20 cellular contexts compared by ENCODE assay signal in genomic region chr16:86572041-86572521, GRCh38. TPM values are rescaled to one million over a fixed set of nuclear protein-coding genes. Genes with fewer than 3 reads are reported as not detected.
A peak's percentile ranks its signal among the peaks of the same experiment; 100 is the strongest.
DNase-seq lines count a peak whose midpoint lies in the region; ATAC-seq, FAIRE-seq and TF ChIP-seq lines count a peak whose summit lies in the region.
"Had no signal": no experiment of that assay in that cellular context is flagged by ENCODE, and none has a peak within 500 bp of the region (broad histone marks: within the 10 kb centered on the region; RNA-seq: fewer than 3 reads in every experiment).

No MANE protein-coding gene starts in this region.

- H3K18ac ChIP-seq in H1 (ENCODE audit: extremely low read depth, low read length) (0 out of 2 replicates have a peak overlapping the region, but pooled peaks have one; percentile 48), neuronal stem cell (ENCODE audit: low read length) (no peak overlapping the region)

- 26% methylated on average over 12 of the region's 12 CpGs; no CpG with 5 or more reads in 1 of the 2 experiments for WGBS in H1 (ENCODE audit: extremely low coverage in 1 of 2, insufficient coverage in 1 of 2, insufficient read length in 1 of 2, insufficient replicate concordance in 2 of 2, low coverage in 1 of 2, low lambda C conversion rate in 2 of 2, missing lambda C conversion rate in 1 of 2), 2 experiments
- no CpG with 5 or more reads among the region's 12 CpGs for WGBS in neuronal stem cell (ENCODE audit: extremely low coverage in 2 of 2, insufficient read length in 2 of 2, insufficient replicate concordance in 1 of 2), 2 donors

- H3F3A ChIP-seq in OCI-LY1 (ENCODE audit: insufficient read depth, low read length) = 0 out of 2 replicates have a peak, but pooled peaks cover 3% of the 10 kb centered on the region

- H4K20me1 ChIP-seq in BLaER1 treated with 17β-estradiol and CSF1 and Interleukin-3, amounts not matched to agents 10 nM and 100 nM = peaks cover 0 to 32% (median 10%) of the 10 kb centered on the region in 11 experiments; a peak in 10 of 22 replicates
- H4K20me1 ChIP-seq in OCI-LY1 (ENCODE audit: insufficient read depth, low read length) = no peaks in the 10 kb centered on the region
- H4K20me1 ChIP-seq in H1 (replicated peaks in 1 of 2; ENCODE audit: control insufficient read depth in 1 of 2, insufficient read depth in 2 of 2, low read length in 2 of 2) = peaks cover 18 to 21% of the 10 kb centered on the region in 2 experiments

- H3K27me3 Mint-ChIP-seq in mesothelial cell of epicardium (ENCODE audit: low read depth) = peaks cover 78% of the 10 kb centered on the region

- H2AK5ac ChIP-seq in H1 (ENCODE audit: low read depth, low read length) = peak overlapping the region; percentile 75; the same call in 1 of the 2 replicates
- H2AK5ac ChIP-seq in neuronal stem cell (ENCODE audit: low read depth, low read length) = peak overlapping the region; percentile 2

- TF ChIP-seq EP300 in H1 (IDR thresholded peaks at IDR 0.05; ENCODE audit: borderline replicate concordance in 1 of 2, low read depth in 2 of 2, low read length in 2 of 2) = no peak

- no peak overlapping the region for H3K27ac Mint-ChIP-seq in mesothelial cell of epicardium
- H3K27ac Mint-ChIP-seq: activated naive CD8-positive, alpha-beta T cell; activated T-helper 1 cell treated with anti-CD3 and anti-CD28 coated beads, Interleukin-12 subunit alpha, Interleukin-12 subunit beta, Interleukin-2, Interleukin-4 antibody, amounts not matched to agents 30 ng/mL and 10 ng/mL and 1 ng/mL, durations not matched to agents 14 hours and 24 hours and 36 hours; stimulated activated naive B cell treated with anti-CD40 and anti-IgM and Interleukin-4, amounts not matched to agents 10 μg/mL and 1 μg/mL and 100 μg/mL, for 72 hours had no signal

- H2BK5ac ChIP-seq in H1 (ENCODE audit: low read depth, low read length) (no peak overlapping the region), neuronal stem cell (ENCODE audit: low read length) (no peak overlapping the region)

- no peak for DNase-seq in H1 (ENCODE audit: low read depth in 1 of 2, low spot score in 2 of 2)
- DNase-seq in neuronal stem cell (ENCODE audit: low spot score) = no peak
- no peak for DNase-seq in mesothelial cell of epicardium (ENCODE audit: low spot score in 2 of 2, unreplicated experiment in 2 of 2)
- no peak for DNase-seq in HCEC 1CT
- DNase-seq: Caco-2; caudate nucleus; effector CD8-positive, alpha-beta T cell; MV-4-11; NCI-H187; NCI-H345; stimulated activated naive B cell treated with anti-CD40 and anti-IgM and Interleukin-4, amounts not matched to agents 10 μg/mL and 1 μg/mL and 100 μg/mL, for 72 hours; transverse colon had no signal

- H3K79me2 ChIP-seq in OCI-LY1 (ENCODE audit: insufficient read depth, low read length) (peaks cover 8% of the 10 kb centered on the region; the same call in 1 of the 2 replicates), H1 (ENCODE audit: control insufficient read depth in 1 of 2, insufficient read depth in 2 of 2, low read length in 2 of 2) (no peaks in the 10 kb centered on the region)

- peak overlapping the region; percentile 89; the same call in 1 of the 2 replicates for H2BK20ac ChIP-seq in H1 (ENCODE audit: low read length)

- H3K4me1 ChIP-seq in BLaER1 treated with 17β-estradiol and CSF1 and Interleukin-3, amounts not matched to agents 10 nM and 100 nM = peaks cover 12 to 35% (median 30%) of the 10 kb centered on the region in 10 experiments
- H3K4me1 ChIP-seq in OCI-LY1 (ENCODE audit: insufficient read depth, low read length, severe bottlenecking) (peaks cover 66% of the 10 kb centered on the region), H1 (replicated peaks in 1 of 4; ENCODE audit: control insufficient read depth in 3 of 4, insufficient read depth in 4 of 4, low read length in 3 of 4) (peaks cover 12 to 50% (median 25%) of the 10 kb centered on the region in 4 experiments), neuronal stem cell (ENCODE audit: control insufficient read depth in 2 of 2, insufficient read depth in 1 of 2, low read depth in 1 of 2, low read length in 2 of 2) (peaks cover 0 to 14% of the 10 kb centered on the region in 2 donors)

- TF ChIP-seq POLR2A in H1 (IDR thresholded peaks at IDR 0.05; ENCODE audit: control extremely low read depth in 1 of 2, low read depth in 2 of 2, low read length in 2 of 2) = no peak

- H3K4ac ChIP-seq in H1 (replicated peaks; ENCODE audit: insufficient read length, low read depth, low read length) (no peak overlapping the region), neuronal stem cell (ENCODE audit: low read length) (no peak overlapping the region)

- H2AFZ ChIP-seq in OCI-LY1 (ENCODE audit: low read length) (no peak overlapping the region), H1 (ENCODE audit: low read length) (no peak overlapping the region), neuronal stem cell (ENCODE audit: low read length) (no peak overlapping the region)

- H3K36me3 ChIP-seq in BLaER1 treated with 17β-estradiol and CSF1 and Interleukin-3, amounts not matched to agents 10 nM and 100 nM = no peaks in the 10 kb centered on the region
- H3K36me3 ChIP-seq in OCI-LY1 (ENCODE audit: insufficient read depth, low read length) (peaks cover 27% of the 10 kb centered on the region; the same call in 1 of the 2 replicates), H1 (ENCODE audit: control insufficient read depth in 2 of 4, insufficient read depth in 4 of 4, low read length in 3 of 4) (peaks cover 0 to 8% (median 0%) of the 10 kb centered on the region in 4 experiments; a peak in 1 of 8 replicates), neuronal stem cell (replicated peaks in 1 of 2; ENCODE audit: control insufficient read depth in 2 of 2, insufficient read depth in 2 of 2, low read length in 2 of 2) (no peaks in the 10 kb centered on the region)
- H3K36me3 ChIP-seq: neutrophil, transverse colon had no signal

- POLR2A ChIA-PET in H1 (lab: Charles Lee; ENCODE audit: partially characterized antibody) = no interaction called here

- H3K14ac ChIP-seq in H1 (ENCODE audit: insufficient read length) (no peak overlapping the region), neuronal stem cell (ENCODE audit: low read length) (peak overlapping the region; percentile 32)

- H4K8ac ChIP-seq in H1 (ENCODE audit: extremely low read depth, insufficient read depth, low read length) (no peak overlapping the region), neuronal stem cell (ENCODE audit: low read depth, low read length) (no peak overlapping the region)

- no peak overlapping the region for H3K23ac ChIP-seq in H1 (ENCODE audit: insufficient read length)
- H3K23ac ChIP-seq in neuronal stem cell (ENCODE audit: low read depth, low read length, poor library complexity) = no peak overlapping the region

- no peak overlapping the region for H3K9ac ChIP-seq in BLaER1 treated with 17β-estradiol and CSF1 and Interleukin-3, amounts not matched to agents 10 nM and 100 nM
- H3K9ac ChIP-seq in OCI-LY1 (ENCODE audit: low read length) (peak overlapping the region; percentile 77), H1 (replicated peaks in 1 of 4; ENCODE audit: extremely low read depth in 1 of 4, low read depth in 3 of 4, low read length in 3 of 4) (no peak overlapping the region), neuronal stem cell (ENCODE audit: low read depth, low read length, poor library complexity) (no peak overlapping the region)

- no peaks in the 10 kb centered on the region for H3K79me1 ChIP-seq in H1 (ENCODE audit: low read depth, low read length)
- H3K79me1 ChIP-seq in neuronal stem cell (ENCODE audit: low read depth, low read length) = no peaks in the 10 kb centered on the region

- H3K4me2 ChIP-seq in BLaER1 treated with 17β-estradiol and CSF1 and Interleukin-3, amounts not matched to agents 10 nM and 100 nM = peak overlapping the region in 8 of 11 experiments; percentile 60 to 83 (median 74); a peak in 15 of 22 replicates
- peak overlapping the region; percentile 70 for H3K4me2 ChIP-seq in OCI-LY1 (ENCODE audit: low read length)
- peak overlapping the region in 1 of 2 experiments; percentile 44; a peak in 1 of 4 replicates for H3K4me2 ChIP-seq in H1 (ENCODE audit: insufficient read depth in 1 of 2, low read depth in 2 of 2, low read length in 2 of 2)
- H3K4me2 ChIP-seq in neuronal stem cell (ENCODE audit: insufficient read depth, low read length, poor library complexity, severe bottlenecking) = no peak overlapping the region

- ATAC-seq in GM21737 (IDR thresholded peaks at IDR 0.05; ENCODE audit: unreplicated experiment) (no peak), GM18873 (IDR thresholded peaks at IDR 0.05; ENCODE audit: low FRiP score, unreplicated experiment) (no peak)
- ATAC-seq: K562; stimulated activated naive B cell treated with anti-CD40 and anti-IgM and Interleukin-4, amounts not matched to agents 10 μg/mL and 1 μg/mL and 100 μg/mL, for 72 hours had no signal

- H2BK15ac ChIP-seq in H1 (ENCODE audit: low read length) = peak overlapping the region; percentile 31; the same call in 1 of the 2 replicates
- H2BK15ac ChIP-seq in neuronal stem cell (ENCODE audit: low read length) = peak overlapping the region; percentile 41

- no peak for TF ChIP-seq CTCF in OCI-LY1 (IDR thresholded peaks at IDR 0.05; ENCODE audit: low read length)
- no peak for TF ChIP-seq CTCF in H1 (IDR thresholded peaks at IDR 0.05; ENCODE audit: control extremely low read depth in 1 of 3, insufficient read depth in 1 of 3, low read depth in 1 of 3, low read length in 3 of 3)
- no peak for TF ChIP-seq CTCF in mesothelial cell of epicardium (IDR thresholded peaks at IDR 0.05; ENCODE audit: unreplicated experiment)

- H4K91ac ChIP-seq in H1 (replicated peaks; ENCODE audit: insufficient read length, low read length) (no peak overlapping the region), neuronal stem cell (ENCODE audit: low read depth, low read length, poor library complexity) (no peak overlapping the region)

- H3K4me3 Mint-ChIP-seq in mesothelial cell of epicardium = no peak overlapping the region
- H3K4me3 Mint-ChIP-seq: activated naive CD8-positive, alpha-beta T cell; activated T-helper 1 cell treated with anti-CD3 and anti-CD28 coated beads, Interleukin-12 subunit alpha, Interleukin-12 subunit beta, Interleukin-2, Interleukin-4 antibody, amounts not matched to agents 30 ng/mL and 10 ng/mL and 1 ng/mL, durations not matched to agents 14 hours and 24 hours and 36 hours; stimulated activated naive B cell treated with anti-CD40 and anti-IgM and Interleukin-4, amounts not matched to agents 10 μg/mL and 1 μg/mL and 100 μg/mL, for 72 hours had no signal

- H3K56ac ChIP-seq in H1 (replicated peaks; ENCODE audit: insufficient read length, low read depth, low read length) = no peak overlapping the region

- H4K5ac ChIP-seq in H1 (ENCODE audit: insufficient read length, low read depth, low read length) = no peak overlapping the region

- no peak overlapping the region for H3K4me3 ChIP-seq in BLaER1 treated with 17β-estradiol and CSF1 and Interleukin-3, amounts not matched to agents 10 nM and 100 nM
- peak overlapping the region; percentile 65 for H3K4me3 ChIP-seq in OCI-LY1 (ENCODE audit: low read depth, low read length, poor library complexity, severe bottlenecking)
- H3K4me3 ChIP-seq in H1 (ENCODE audit: extremely low read depth in 1 of 4, insufficient read depth in 2 of 4, low read depth in 3 of 4, low read length in 4 of 4) = peak overlapping the region in 1 of 4 experiments; percentile 31; a peak in 1 of 8 replicates
- no peak overlapping the region for H3K4me3 ChIP-seq in neuronal stem cell (ENCODE audit: low read length in 2 of 2)
- H3K4me3 ChIP-seq: K562, transverse colon had no signal

- H3K9me3 Mint-ChIP-seq in mesothelial cell of epicardium = no peaks in the 10 kb centered on the region
- H3K9me3 Mint-ChIP-seq: activated T-helper 1 cell treated with anti-CD3 and anti-CD28 coated beads, Interleukin-12 subunit alpha, Interleukin-12 subunit beta, Interleukin-2, Interleukin-4 antibody, amounts not matched to agents 30 ng/mL and 10 ng/mL and 1 ng/mL, durations not matched to agents 14 hours and 24 hours and 36 hours; stimulated activated naive B cell treated with anti-CD40 and anti-IgM and Interleukin-4, amounts not matched to agents 10 μg/mL and 1 μg/mL and 100 μg/mL, for 72 hours had no signal

- peak overlapping the region; percentile 95 for H2BK12ac ChIP-seq in H1 (ENCODE audit: low read depth, low read length)
- no peak overlapping the region for H2BK12ac ChIP-seq in neuronal stem cell (ENCODE audit: low read length)

- CTCF ChIA-PET in H1 (lab: Charles Lee; ENCODE audit: partially characterized antibody) = interaction anchor here (0.6 to 1.4 kb wide), 2 partner anchors 93 to 189 kb away, joined by 3 read pairs; no protein-coding TSS in a partner anchor

- no peak for FAIRE-seq in H1 (lab: Jason Lieb, UNC)
- FAIRE-seq: K562 had no signal

- H3K36me3 Mint-ChIP-seq in mesothelial cell of epicardium = peaks cover 6% of the 10 kb centered on the region
- H3K36me3 Mint-ChIP-seq: activated naive CD8-positive, alpha-beta T cell; stimulated activated naive B cell treated with anti-CD40 and anti-IgM and Interleukin-4, amounts not matched to agents 10 μg/mL and 1 μg/mL and 100 μg/mL, for 72 hours had no signal

- H3K4me1 Mint-ChIP-seq in mesothelial cell of epicardium = peaks cover 46% of the 10 kb centered on the region

- H2BK120ac ChIP-seq in H1 (replicated peaks; ENCODE audit: low read depth, low read length) = no peak overlapping the region
- H2BK120ac ChIP-seq in neuronal stem cell (ENCODE audit: low read depth, low read length) = no peak overlapping the region

- TF ChIP-seq RAD21 in H1 (IDR thresholded peaks at IDR 0.05 in 1 of 2, conservative IDR thresholded peaks at IDR 0.05 in 1 of 2; ENCODE audit: low read depth in 2 of 2, low read length in 2 of 2) = no peak

- no peaks in the 10 kb centered on the region for H3K9me2 ChIP-seq in OCI-LY1 (ENCODE audit: low read depth, low read length)

- H3K27me3 ChIP-seq in BLaER1 treated with 17β-estradiol and CSF1 and Interleukin-3, amounts not matched to agents 10 nM and 100 nM = peaks cover 70 to 100% (median 87%) of the 10 kb centered on the region in 11 experiments
- H3K27me3 ChIP-seq in OCI-LY1 (ENCODE audit: insufficient read depth, low read length) = no peaks in the 10 kb centered on the region
- peaks cover 90 to 100% (median 96%) of the 10 kb centered on the region in 4 experiments for H3K27me3 ChIP-seq in H1 (replicated peaks in 1 of 4; ENCODE audit: control insufficient read depth in 3 of 4, extremely low read depth in 1 of 4, insufficient read depth in 3 of 4, low read length in 3 of 4)
- peaks cover 63 to 100% (median 90%) of the 10 kb centered on the region in 3 experiments for H3K27me3 ChIP-seq in neuronal stem cell (ENCODE audit: control insufficient read depth in 3 of 3, insufficient read depth in 3 of 3, low read depth in 1 of 3, low read length in 3 of 3)

- peaks cover 0 to 9% (median 0%) of the 10 kb centered on the region in 11 experiments; a peak in 2 of 22 replicates for H3K9me3 ChIP-seq in BLaER1 treated with 17β-estradiol and CSF1 and Interleukin-3, amounts not matched to agents 10 nM and 100 nM (replicated peaks in 1 of 11)
- H3K9me3 ChIP-seq in OCI-LY1 (ENCODE audit: low read length) (no peaks in the 10 kb centered on the region), H1 (ENCODE audit: insufficient read depth in 2 of 2, low read depth in 1 of 2, low read length in 1 of 2) (no peaks in the 10 kb centered on the region; a peak in 1 of 4 replicates), neuronal stem cell (replicated peaks in 1 of 2; ENCODE audit: control insufficient read depth in 2 of 2, insufficient read depth in 1 of 2, low read depth in 1 of 2, low read length in 2 of 2) (peaks cover 0 to 1% of the 10 kb centered on the region in 2 donors)
- H3K9me3 ChIP-seq: Caco-2, neutrophil, transverse colon had no signal

- no peak overlapping the region for H3K27ac ChIP-seq in BLaER1 treated with 17β-estradiol and CSF1 and Interleukin-3, amounts not matched to agents 10 nM and 100 nM
- H3K27ac ChIP-seq in OCI-LY1 (ENCODE audit: low read depth, low read length, poor library complexity, severe bottlenecking) = peak overlapping the region; percentile 91
- H3K27ac ChIP-seq in H1 (ENCODE audit: low read depth, low read length) = no peak overlapping the region
- no peak overlapping the region for H3K27ac ChIP-seq in neuronal stem cell (replicated peaks; ENCODE audit: low read length)
- H3K27ac ChIP-seq: neutrophil, transverse colon had no signal

- H3K23me2 ChIP-seq in H1 (ENCODE audit: low read depth, low read length) = peaks cover 10% of the 10 kb centered on the region; the same call in 1 of the 2 replicates

RNA-seq across cellular contexts. Expression of gene FOXC2, which starts 5.5 kb away (rescaled TPM):
- total RNA-seq in H1 (2021; fragmentation: NEBNext Ultra II Directional; extraction: Animal tissue kit (Norgen Biotek cat#: 25700)) = 0.09 and 0.11 TPM in 2 replicates
- polyA plus RNA-seq in H1 (2011; rRNA removed) = not detected in 2 replicates
- polyA plus RNA-seq in H1 (2011; cell fraction: cytosol; rRNA removed) = not detected
- polyA plus RNA-seq in H1 (2011; cell fraction: nucleus; rRNA removed) = not detected
- 0.08 TPM in 1 of 4 replicates, not detected in the others for polyA plus RNA-seq in H1 (2012, experiment 1 of 2)
- polyA plus RNA-seq in H1 (2012, experiment 2 of 2) = 0.12 TPM
- polyA plus RNA-seq in H1 (2013, experiment 1 of 2) = 0.34 TPM
- 0.22 TPM for polyA plus RNA-seq in H1 (2013, experiment 2 of 2)
- polyA minus RNA-seq in H1 (2011; rRNA and poly(A)+ RNA removed) = not detected in 2 replicates
- polyA minus RNA-seq in H1 (2011; cell fraction: cytosol; rRNA and poly(A)+ RNA removed) = not detected
- not detected for polyA minus RNA-seq in H1 (2011; cell fraction: nucleus; rRNA and poly(A)+ RNA removed)
- polyA plus RNA-seq in neuronal stem cell (2013, experiment 1 of 2) = 0.15 TPM
- 0.12 TPM for polyA plus RNA-seq in neuronal stem cell (2013, experiment 2 of 2)
- 10.4 to 12.3 TPM (median 11.7 TPM) in 3 replicates for total RNA-seq in mesothelial cell of epicardium
- total RNA-seq: activated T-helper 1 cell treated with anti-CD3 and anti-CD28 coated beads, Interleukin-12 subunit alpha, Interleukin-12 subunit beta, Interleukin-2, Interleukin-4 antibody, amounts not matched to agents 30 ng/mL and 10 ng/mL and 1 ng/mL, durations not matched to agents 14 hours and 24 hours and 36 hours; Caco-2 had no signal

RNA-seq across cellular contexts. Expression of gene FOXL1, which starts 6.3 kb away (rescaled TPM):
- 0.29 TPM in 1 of 2 replicates, not detected in the other for total RNA-seq in H1 (2021; fragmentation: NEBNext Ultra II Directional; extraction: Animal tissue kit (Norgen Biotek cat#: 25700))
- 0.03 and 0.09 TPM in 2 replicates for polyA plus RNA-seq in H1 (2011; rRNA removed)
- 0.05 TPM for polyA plus RNA-seq in H1 (2011; cell fraction: cytosol; rRNA removed)
- polyA plus RNA-seq in H1 (2011; cell fraction: nucleus; rRNA removed) = 0.03 TPM
- polyA plus RNA-seq in H1 (2012, experiment 1 of 2) = 0.12 TPM in 1 of 4 replicates, not detected in the others
- not detected for polyA plus RNA-seq in H1 (2012, experiment 2 of 2)
- polyA plus RNA-seq in H1 (2013, experiment 1 of 2) = 0.22 TPM
- polyA plus RNA-seq in H1 (2013, experiment 2 of 2) = 0.17 TPM
- not detected in 2 replicates for polyA minus RNA-seq in H1 (2011; rRNA and poly(A)+ RNA removed)
- polyA minus RNA-seq in H1 (2011; cell fraction: cytosol; rRNA and poly(A)+ RNA removed) = 0.37 TPM
- polyA minus RNA-seq in H1 (2011; cell fraction: nucleus; rRNA and poly(A)+ RNA removed) = 0.40 TPM
- polyA plus RNA-seq in neuronal stem cell (2013, experiment 1 of 2) = 0.04 TPM
- 0.07 TPM for polyA plus RNA-seq in neuronal stem cell (2013, experiment 2 of 2)
- total RNA-seq in mesothelial cell of epicardium = 2.5 to 3.2 TPM (median 2.5 TPM) in 3 replicates
- total RNA-seq: activated T-helper 1 cell treated with anti-CD3 and anti-CD28 coated beads, Interleukin-12 subunit alpha, Interleukin-12 subunit beta, Interleukin-2, Interleukin-4 antibody, amounts not matched to agents 30 ng/mL and 10 ng/mL and 1 ng/mL, durations not matched to agents 14 hours and 24 hours and 36 hours; K562 had no signal
- polyA plus RNA-seq: K562 had no signal

RNA-seq across cellular contexts. Expression of gene MTHFSD, which starts 17.0 kb away (rescaled TPM):
- 9.8 and 10.8 TPM in 2 replicates for total RNA-seq in H1 (2021; fragmentation: NEBNext Ultra II Directional; extraction: Animal tissue kit (Norgen Biotek cat#: 25700))
- 7.1 and 11.0 TPM in 2 replicates for polyA plus RNA-seq in H1 (2011; rRNA removed)
- polyA plus RNA-seq in H1 (2011; cell fraction: cytosol; rRNA removed) = 11.7 TPM
- 29.4 TPM for polyA plus RNA-seq in H1 (2011; cell fraction: nucleus; rRNA removed)
- 6.1 to 7.9 TPM (median 6.5 TPM) in 4 replicates for polyA plus RNA-seq in H1 (2012, experiment 1 of 2)
- polyA plus RNA-seq in H1 (2012, experiment 2 of 2) = 3.8 TPM
- polyA plus RNA-seq in H1 (2013, experiment 1 of 2) = 7.4 TPM
- 6.7 TPM for polyA plus RNA-seq in H1 (2013, experiment 2 of 2)
- 16.0 and 19.1 TPM in 2 replicates for polyA minus RNA-seq in H1 (2011; rRNA and poly(A)+ RNA removed)
- polyA minus RNA-seq in H1 (2011; cell fraction: cytosol; rRNA and poly(A)+ RNA removed) = 10.1 TPM
- 36.2 TPM for polyA minus RNA-seq in H1 (2011; cell fraction: nucleus; rRNA and poly(A)+ RNA removed)
- polyA plus RNA-seq in neuronal stem cell (2013, experiment 1 of 2) = 12.3 TPM
- 12.6 TPM for polyA plus RNA-seq in neuronal stem cell (2013, experiment 2 of 2)
- 21.0 to 27.4 TPM (median 23.1 TPM) in 3 replicates for total RNA-seq in mesothelial cell of epicardium

Comparison
In these comparisons a context has a peak if more than half of its experiments do, and no peak if none do; other contexts are left out.
1. RNA of gene FOXC2, which starts 5.5 kb away (total RNA-seq): 10.4 to 12.3 TPM in mesothelial cell of epicardium; 0.09 to 0.11 TPM in H1; every median in the first group is over 10 times any median in the second.